Comparison of ENCODE assay signal across 1 cellular context in the genomic region with DNA sequence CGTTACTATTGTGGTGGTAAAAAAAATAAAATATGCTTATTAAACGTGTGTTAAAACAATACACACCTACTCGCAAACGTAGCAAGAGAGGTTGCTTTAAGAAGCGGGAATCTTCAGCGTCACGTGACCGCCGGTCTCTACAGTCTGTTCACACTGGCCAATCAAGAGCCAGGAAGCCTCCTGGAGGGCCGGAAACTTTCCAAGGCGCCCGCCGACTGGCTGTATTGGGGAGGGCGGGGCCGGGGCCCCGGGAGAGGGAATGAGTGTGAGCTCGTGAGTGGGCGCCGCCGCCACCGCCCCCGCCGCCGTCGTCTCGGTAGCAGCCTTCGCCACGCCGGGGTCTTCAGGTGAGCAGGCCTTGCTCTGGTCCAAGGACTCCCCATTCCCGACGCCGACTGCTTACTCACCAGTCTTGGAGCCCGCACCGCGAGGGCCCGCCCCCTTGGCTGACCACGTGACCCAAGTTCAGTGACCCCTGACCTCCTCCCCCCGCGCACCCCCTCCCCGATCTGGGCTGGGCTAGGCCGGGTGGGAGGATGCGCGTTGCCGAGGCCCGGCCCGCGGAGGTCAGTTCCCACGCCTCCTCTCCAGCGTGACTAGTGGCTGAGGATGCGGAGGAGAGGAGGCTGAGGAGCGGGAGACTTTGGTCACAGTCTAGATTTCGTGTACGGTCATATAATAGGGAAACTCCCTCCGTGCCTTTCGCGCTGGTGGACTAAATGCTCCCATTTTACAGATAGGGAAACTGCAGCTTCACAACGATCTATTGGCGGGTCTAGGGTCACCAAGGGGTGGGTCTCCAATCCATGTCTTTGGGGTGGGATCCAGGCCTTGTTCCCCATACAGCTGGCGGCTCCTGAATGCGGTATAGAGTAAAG.
TF ChIP-seq lines count a peak whose summit lies in the region.

A gene with protein sequence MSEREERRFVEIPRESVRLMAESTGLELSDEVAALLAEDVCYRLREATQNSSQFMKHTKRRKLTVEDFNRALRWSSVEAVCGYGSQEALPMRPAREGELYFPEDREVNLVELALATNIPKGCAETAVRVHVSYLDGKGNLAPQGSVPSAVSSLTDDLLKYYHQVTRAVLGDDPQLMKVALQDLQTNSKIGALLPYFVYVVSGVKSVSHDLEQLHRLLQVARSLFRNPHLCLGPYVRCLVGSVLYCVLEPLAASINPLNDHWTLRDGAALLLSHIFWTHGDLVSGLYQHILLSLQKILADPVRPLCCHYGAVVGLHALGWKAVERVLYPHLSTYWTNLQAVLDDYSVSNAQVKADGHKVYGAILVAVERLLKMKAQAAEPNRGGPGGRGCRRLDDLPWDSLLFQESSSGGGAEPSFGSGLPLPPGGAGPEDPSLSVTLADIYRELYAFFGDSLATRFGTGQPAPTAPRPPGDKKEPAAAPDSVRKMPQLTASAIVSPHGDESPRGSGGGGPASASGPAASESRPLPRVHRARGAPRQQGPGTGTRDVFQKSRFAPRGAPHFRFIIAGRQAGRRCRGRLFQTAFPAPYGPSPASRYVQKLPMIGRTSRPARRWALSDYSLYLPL (plus strand): TSS at position 253 of the 878 bp plus-strand sequence. CDS start 4,388 bp downstream, outside the sequence.

TF ChIP-seq in HepG2, 621 proteins besides CTCF, POLR2A, EP300 and RAD21 (continued from another document and continues in another):
- TF ChIP-seq, protein P1, sequence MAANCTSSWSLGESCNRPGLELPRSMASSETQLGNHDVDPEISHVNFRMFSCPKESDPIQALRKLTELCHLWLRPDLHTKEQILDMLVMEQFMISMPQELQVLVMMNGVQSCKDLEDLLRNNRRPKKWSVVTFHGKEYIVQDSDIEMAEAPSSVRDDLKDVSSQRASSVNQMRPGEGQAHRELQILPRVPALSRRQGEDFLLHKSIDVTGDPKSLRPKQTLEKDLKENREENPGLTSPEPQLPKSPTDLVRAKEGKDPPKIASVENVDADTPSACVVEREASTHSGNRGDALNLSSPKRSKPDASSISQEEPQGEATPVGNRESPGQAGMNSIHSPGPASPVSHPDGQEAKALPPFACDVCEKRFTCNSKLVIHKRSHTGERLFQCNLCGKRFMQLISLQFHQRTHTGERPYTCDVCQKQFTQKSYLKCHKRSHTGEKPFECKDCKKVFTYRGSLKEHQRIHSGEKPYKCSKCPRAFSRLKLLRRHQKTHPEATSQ (CRISPR knock-in tag; IDR thresholded peaks at IDR 0.05; ENCODE audit: borderline replicate concordance): 0 out of 2 replicates have a peak, but pooled peaks have one; percentile 60
- TF ChIP-seq ZSCAN25 (CRISPR knock-in tag; IDR thresholded peaks at IDR 0.05): peak; percentile 31; the same call in 1 of the 2 replicates
- no peak for TF ChIP-seq ZNF232 (CRISPR knock-in tag; IDR thresholded peaks at IDR 0.05; ENCODE audit: borderline replicate concordance)
- TF ChIP-seq HOXA3 (CRISPR knock-in tag; IDR thresholded peaks at IDR 0.05): peak; percentile 38; the same call in 1 of the 2 replicates
- peak; percentile 83; the same call in 1 of the 2 replicates for TF ChIP-seq ZNF839 (CRISPR knock-in tag; IDR thresholded peaks at IDR 0.05; ENCODE audit: borderline replicate concordance)
- no peak for TF ChIP-seq MBNL3 (CRISPR knock-in tag; conservative IDR thresholded peaks at IDR 0.05)
- TF ChIP-seq, protein P2, sequence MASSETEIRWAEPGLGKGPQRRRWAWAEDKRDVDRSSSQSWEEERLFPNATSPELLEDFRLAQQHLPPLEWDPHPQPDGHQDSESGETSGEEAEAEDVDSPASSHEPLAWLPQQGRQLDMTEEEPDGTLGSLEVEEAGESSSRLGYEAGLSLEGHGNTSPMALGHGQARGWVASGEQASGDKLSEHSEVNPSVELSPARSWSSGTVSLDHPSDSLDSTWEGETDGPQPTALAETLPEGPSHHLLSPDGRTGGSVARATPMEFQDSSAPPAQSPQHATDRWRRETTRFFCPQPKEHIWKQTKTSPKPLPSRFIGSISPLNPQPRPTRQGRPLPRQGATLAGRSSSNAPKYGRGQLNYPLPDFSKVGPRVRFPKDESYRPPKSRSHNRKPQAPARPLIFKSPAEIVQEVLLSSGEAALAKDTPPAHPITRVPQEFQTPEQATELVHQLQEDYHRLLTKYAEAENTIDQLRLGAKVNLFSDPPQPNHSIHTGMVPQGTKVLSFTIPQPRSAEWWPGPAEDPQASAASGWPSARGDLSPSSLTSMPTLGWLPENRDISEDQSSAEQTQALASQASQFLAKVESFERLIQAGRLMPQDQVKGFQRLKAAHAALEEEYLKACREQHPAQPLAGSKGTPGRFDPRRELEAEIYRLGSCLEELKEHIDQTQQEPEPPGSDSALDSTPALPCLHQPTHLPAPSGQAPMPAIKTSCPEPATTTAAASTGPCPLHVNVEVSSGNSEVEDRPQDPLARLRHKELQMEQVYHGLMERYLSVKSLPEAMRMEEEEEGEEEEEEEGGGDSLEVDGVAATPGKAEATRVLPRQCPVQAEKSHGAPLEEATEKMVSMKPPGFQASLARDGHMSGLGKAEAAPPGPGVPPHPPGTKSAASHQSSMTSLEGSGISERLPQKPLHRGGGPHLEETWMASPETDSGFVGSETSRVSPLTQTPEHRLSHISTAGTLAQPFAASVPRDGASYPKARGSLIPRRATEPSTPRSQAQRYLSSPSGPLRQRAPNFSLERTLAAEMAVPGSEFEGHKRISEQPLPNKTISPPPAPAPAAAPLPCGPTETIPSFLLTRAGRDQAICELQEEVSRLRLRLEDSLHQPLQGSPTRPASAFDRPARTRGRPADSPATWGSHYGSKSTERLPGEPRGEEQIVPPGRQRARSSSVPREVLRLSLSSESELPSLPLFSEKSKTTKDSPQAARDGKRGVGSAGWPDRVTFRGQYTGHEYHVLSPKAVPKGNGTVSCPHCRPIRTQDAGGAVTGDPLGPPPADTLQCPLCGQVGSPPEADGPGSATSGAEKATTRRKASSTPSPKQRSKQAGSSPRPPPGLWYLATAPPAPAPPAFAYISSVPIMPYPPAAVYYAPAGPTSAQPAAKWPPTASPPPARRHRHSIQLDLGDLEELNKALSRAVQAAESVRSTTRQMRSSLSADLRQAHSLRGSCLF (CRISPR knock-in tag; IDR thresholded peaks at IDR 0.05; ENCODE audit: borderline replicate concordance): no peak
- no peak for TF ChIP-seq GPN1 (CRISPR knock-in tag; IDR thresholded peaks at IDR 0.05; ENCODE audit: borderline replicate concordance)
- TF ChIP-seq, protein P3, sequence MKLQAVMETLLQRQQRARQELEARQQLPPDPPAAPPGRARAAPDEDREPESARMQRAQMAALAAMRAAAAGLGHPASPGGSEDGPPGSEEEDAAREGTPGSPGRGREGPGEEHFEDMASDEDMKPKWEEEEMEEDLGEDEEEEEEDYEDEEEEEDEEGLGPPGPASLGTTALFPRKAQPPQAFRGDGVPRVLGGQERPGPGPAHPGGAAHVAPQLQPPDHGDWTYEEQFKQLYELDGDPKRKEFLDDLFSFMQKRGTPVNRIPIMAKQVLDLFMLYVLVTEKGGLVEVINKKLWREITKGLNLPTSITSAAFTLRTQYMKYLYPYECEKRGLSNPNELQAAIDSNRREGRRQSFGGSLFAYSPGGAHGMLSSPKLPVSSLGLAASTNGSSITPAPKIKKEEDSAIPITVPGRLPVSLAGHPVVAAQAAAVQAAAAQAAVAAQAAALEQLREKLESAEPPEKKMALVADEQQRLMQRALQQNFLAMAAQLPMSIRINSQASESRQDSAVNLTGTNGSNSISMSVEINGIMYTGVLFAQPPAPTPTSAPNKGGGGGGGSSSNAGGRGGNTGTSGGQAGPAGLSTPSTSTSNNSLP (IDR thresholded peaks at IDR 0.05; ENCODE audit: low read depth, low read length): no peak
- no peak for TF ChIP-seq ZNF674 (CRISPR knock-in tag; IDR thresholded peaks at IDR 0.05; ENCODE audit: low read depth)
- TF ChIP-seq MED13 (CRISPR knock-in tag; IDR thresholded peaks at IDR 0.05): no peak; the same call in 1 of the 2 replicates
- no peak for TF ChIP-seq ZMAT3 (CRISPR knock-in tag; conservative IDR thresholded peaks at IDR 0.05)
- TF ChIP-seq, protein P4, sequence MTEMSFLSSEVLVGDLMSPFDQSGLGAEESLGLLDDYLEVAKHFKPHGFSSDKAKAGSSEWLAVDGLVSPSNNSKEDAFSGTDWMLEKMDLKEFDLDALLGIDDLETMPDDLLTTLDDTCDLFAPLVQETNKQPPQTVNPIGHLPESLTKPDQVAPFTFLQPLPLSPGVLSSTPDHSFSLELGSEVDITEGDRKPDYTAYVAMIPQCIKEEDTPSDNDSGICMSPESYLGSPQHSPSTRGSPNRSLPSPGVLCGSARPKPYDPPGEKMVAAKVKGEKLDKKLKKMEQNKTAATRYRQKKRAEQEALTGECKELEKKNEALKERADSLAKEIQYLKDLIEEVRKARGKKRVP (CRISPR knock-in tag; IDR thresholded peaks at IDR 0.05): 0 out of 4 replicates have a peak, but pooled peaks of 1 of the 2 experiments have one; percentile 32
- no peak for TF ChIP-seq ZBTB20 (CRISPR knock-in tag; IDR thresholded peaks at IDR 0.05; ENCODE audit: borderline replicate concordance, low read depth)
- no peak; the same call in 1 of the 2 replicates for TF ChIP-seq GFI1 (CRISPR knock-in tag; IDR thresholded peaks at IDR 0.05; ENCODE audit: borderline replicate concordance)
- TF ChIP-seq NFIB (CRISPR knock-in tag; IDR thresholded peaks at IDR 0.05; ENCODE audit: borderline replicate concordance): no peak
- TF ChIP-seq, protein P5, sequence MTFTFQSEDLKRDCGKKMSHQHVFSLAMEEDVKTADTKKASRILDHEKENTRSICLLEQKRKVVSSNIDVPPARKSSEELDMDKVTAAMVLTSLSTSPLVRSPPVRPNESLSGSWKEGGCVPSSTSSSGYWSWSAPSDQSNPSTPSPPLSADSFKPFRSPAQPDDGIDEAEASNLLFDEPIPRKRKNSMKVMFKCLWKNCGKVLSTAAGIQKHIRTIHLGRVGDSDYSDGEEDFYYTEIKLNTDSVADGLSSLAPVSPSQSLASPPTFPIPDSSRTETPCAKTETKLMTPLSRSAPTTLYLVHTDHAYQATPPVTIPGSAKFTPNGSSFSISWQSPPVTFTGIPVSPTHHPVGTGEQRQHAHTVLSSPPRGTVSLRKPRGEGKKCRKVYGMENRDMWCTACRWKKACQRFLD (CRISPR knock-in tag; IDR thresholded peaks at IDR 0.05; ENCODE audit: borderline replicate concordance): no peak; the same call in 1 of the 2 replicates
- TF ChIP-seq RELA (CRISPR knock-in tag; IDR thresholded peaks at IDR 0.05): no peak
- TF ChIP-seq, protein P6, sequence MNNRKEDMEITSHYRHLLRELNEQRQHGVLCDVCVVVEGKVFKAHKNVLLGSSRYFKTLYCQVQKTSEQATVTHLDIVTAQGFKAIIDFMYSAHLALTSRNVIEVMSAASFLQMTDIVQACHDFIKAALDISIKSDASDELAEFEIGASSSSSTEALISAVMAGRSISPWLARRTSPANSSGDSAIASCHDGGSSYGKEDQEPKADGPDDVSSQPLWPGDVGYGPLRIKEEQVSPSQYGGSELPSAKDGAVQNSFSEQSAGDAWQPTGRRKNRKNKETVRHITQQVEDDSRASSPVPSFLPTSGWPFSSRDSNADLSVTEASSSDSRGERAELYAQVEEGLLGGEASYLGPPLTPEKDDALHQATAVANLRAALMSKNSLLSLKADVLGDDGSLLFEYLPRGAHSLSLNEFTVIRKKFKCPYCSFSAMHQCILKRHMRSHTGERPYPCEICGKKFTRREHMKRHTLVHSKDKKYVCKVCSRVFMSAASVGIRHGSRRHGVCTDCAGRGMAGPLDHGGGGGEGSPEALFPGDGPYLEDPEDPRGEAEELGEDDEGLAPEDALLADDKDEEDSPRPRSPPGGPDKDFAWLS (CRISPR knock-in tag; IDR thresholded peaks at IDR 0.05; ENCODE audit: borderline replicate concordance): no peak
- TF ChIP-seq ZNF207 (IDR thresholded peaks at IDR 0.05; ENCODE audit: borderline replicate concordance): no peak
- peak; percentile 48; the same call in 1 of the 2 replicates for TF ChIP-seq ZNF788 (CRISPR knock-in tag; IDR thresholded peaks at IDR 0.05; ENCODE audit: borderline replicate concordance)
- TF ChIP-seq, protein P7, sequence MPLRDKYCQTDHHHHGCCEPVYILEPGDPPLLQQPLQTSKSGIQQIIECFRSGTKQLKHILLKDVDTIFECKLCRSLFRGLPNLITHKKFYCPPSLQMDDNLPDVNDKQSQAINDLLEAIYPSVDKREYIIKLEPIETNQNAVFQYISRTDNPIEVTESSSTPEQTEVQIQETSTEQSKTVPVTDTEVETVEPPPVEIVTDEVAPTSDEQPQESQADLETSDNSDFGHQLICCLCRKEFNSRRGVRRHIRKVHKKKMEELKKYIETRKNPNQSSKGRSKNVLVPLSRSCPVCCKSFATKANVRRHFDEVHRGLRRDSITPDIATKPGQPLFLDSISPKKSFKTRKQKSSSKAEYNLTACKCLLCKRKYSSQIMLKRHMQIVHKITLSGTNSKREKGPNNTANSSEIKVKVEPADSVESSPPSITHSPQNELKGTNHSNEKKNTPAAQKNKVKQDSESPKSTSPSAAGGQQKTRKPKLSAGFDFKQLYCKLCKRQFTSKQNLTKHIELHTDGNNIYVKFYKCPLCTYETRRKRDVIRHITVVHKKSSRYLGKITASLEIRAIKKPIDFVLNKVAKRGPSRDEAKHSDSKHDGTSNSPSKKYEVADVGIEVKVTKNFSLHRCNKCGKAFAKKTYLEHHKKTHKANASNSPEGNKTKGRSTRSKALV (CRISPR knock-in tag; IDR thresholded peaks at IDR 0.05): no peak; the same call in 1 of the 2 replicates
- TF ChIP-seq, protein P8, sequence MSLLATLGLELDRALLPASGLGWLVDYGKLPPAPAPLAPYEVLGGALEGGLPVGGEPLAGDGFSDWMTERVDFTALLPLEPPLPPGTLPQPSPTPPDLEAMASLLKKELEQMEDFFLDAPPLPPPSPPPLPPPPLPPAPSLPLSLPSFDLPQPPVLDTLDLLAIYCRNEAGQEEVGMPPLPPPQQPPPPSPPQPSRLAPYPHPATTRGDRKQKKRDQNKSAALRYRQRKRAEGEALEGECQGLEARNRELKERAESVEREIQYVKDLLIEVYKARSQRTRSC (CRISPR knock-in tag; IDR thresholded peaks at IDR 0.05; ENCODE audit: low read depth): no peak
- peak; percentile 88 for TF ChIP-seq SAP130 (CRISPR knock-in tag; IDR thresholded peaks at IDR 0.05; ENCODE audit: low read depth)
- no peak for TF ChIP-seq NAIF1 (CRISPR knock-in tag; IDR thresholded peaks at IDR 0.05; ENCODE audit: borderline replicate concordance)
- TF ChIP-seq SPEN (CRISPR knock-in tag; IDR thresholded peaks at IDR 0.05; ENCODE audit: low read depth): peak; percentile 69
- TF ChIP-seq SRSF9 (IDR thresholded peaks at IDR 0.05; ENCODE audit: borderline replicate concordance, insufficient read depth, low read depth, low read length, poor library complexity, severe bottlenecking): no peak
- no peak for TF ChIP-seq ZNF101 (CRISPR knock-in tag; IDR thresholded peaks at IDR 0.05; ENCODE audit: borderline replicate concordance, low read depth)
- peak; percentile 63; the same call in 1 of the 2 replicates for TF ChIP-seq PITX1 (CRISPR knock-in tag; IDR thresholded peaks at IDR 0.05)
- peak; percentile 30 for TF ChIP-seq PHF5A (CRISPR knock-in tag; IDR thresholded peaks at IDR 0.05; ENCODE audit: low read depth, unreplicated experiment)
- no peak for TF ChIP-seq ZZZ3 (CRISPR knock-in tag; IDR thresholded peaks at IDR 0.05; ENCODE audit: borderline replicate concordance)
- peak; percentile 69 for TF ChIP-seq SP2 (CRISPR knock-in tag; IDR thresholded peaks at IDR 0.05)
